8 cellular contexts compared by ENCODE assay signal in genomic region chr6:107458687-107459282, GRCh38. TPM values are rescaled to one million over a fixed set of nuclear protein-coding genes. Genes with fewer than 3 reads are reported as not detected.
DNase-seq lines count a peak whose midpoint lies in the region; ATAC-seq, FAIRE-seq and TF ChIP-seq lines count a peak whose summit lies in the region.

No MANE protein-coding gene starts in this region.

- H3K79me1 ChIP-seq in trophoblast cell (ENCODE audit: low read length) = peaks cover 10% of the 10 kb centered on the region

- H2AFZ ChIP-seq in trophoblast cell (ENCODE audit: insufficient read depth, low read length, poor library complexity) = peak overlapping the region; percentile 27

- no peaks in the 10 kb centered on the region for H3K36me3 ChIP-seq in trophoblast cell (ENCODE audit: control insufficient read depth in 1 of 2, insufficient read depth in 2 of 2, low read length in 2 of 2)

- H3K4me3 ChIP-seq in AG10803 (ENCODE audit: low read length) = peak overlapping the region; percentile 100
- H3K4me3 ChIP-seq in trophoblast cell (ENCODE audit: low read depth, low read length) = peak overlapping the region; percentile 78

- peak overlapping the region; percentile 16 for H3K9ac ChIP-seq in trophoblast cell (ENCODE audit: low read length)

- peak overlapping the region; percentile 50 for H4K91ac ChIP-seq in trophoblast cell (ENCODE audit: low read depth, low read length)

- no peaks in the 10 kb centered on the region for H3K27me3 ChIP-seq in trophoblast cell (ENCODE audit: insufficient read depth, low read length)

- WGBS in trophoblast cell (ENCODE audit: extremely low coverage, insufficient coverage, insufficient read length) = no CpG with 5 or more reads among the region's 29 CpGs

- H3K18ac ChIP-seq in trophoblast cell (ENCODE audit: low read length) = peak overlapping the region; percentile 43

- H3K14ac ChIP-seq in trophoblast cell (ENCODE audit: low read length) = peak overlapping the region; percentile 83

- H3K9me3 Mint-ChIP-seq in activated T-helper 17 cell treated with anti-CD3 and anti-CD28 coated beads, Interleukin-2, amount 50 U/mL, for 72 hours = no peaks in the 10 kb centered on the region

- peaks cover 7% of the 10 kb centered on the region for H3K4me1 Mint-ChIP-seq in activated T-helper 17 cell treated with anti-CD3 and anti-CD28 coated beads, Interleukin-2, amount 50 U/mL, for 72 hours

- FAIRE-seq in D721Med (lab: Jason Lieb, UNC) = no peak

- peaks cover under 1% of the 10 kb centered on the region for H3K36me3 Mint-ChIP-seq in activated T-helper 17 cell treated with anti-CD3 and anti-CD28 coated beads, Interleukin-2, amount 50 U/mL, for 72 hours (ENCODE audit: low read depth)

- H2BK5ac ChIP-seq in trophoblast cell (ENCODE audit: low read depth, low read length, poor library complexity) = peak overlapping the region; percentile 60

- peak overlapping the region; percentile 63 for H3K27ac ChIP-seq in trophoblast cell (ENCODE audit: low read depth, low read length)

- H3K4ac ChIP-seq in trophoblast cell (ENCODE audit: low read depth, low read length) = peak overlapping the region; percentile 84

- intact Hi-C loops in Right ventricle myocardium superior (cut with DNase I) = no loop called here

- no peaks in the 10 kb centered on the region for H3K9me3 ChIP-seq in trophoblast cell (ENCODE audit: insufficient read depth, low read depth, low read length)

- TF ChIP-seq CTCF in AG10803 (conservative IDR thresholded peaks at IDR 0.05; ENCODE audit: low read length) = no peak
- TF ChIP-seq CTCF in D721Med (IDR thresholded peaks at IDR 0.05; ENCODE audit: insufficient read depth, missing control alignments) = no peak

- H2BK12ac ChIP-seq in trophoblast cell (ENCODE audit: low read length) = no peak overlapping the region

- H3K27me3 Mint-ChIP-seq in activated T-helper 17 cell treated with anti-CD3 and anti-CD28 coated beads, Interleukin-2, amount 50 U/mL, for 72 hours = no peaks in the 10 kb centered on the region

- peak; percentile 14 for ATAC-seq in GM18519 (IDR thresholded peaks at IDR 0.05; ENCODE audit: low FRiP score, unreplicated experiment)
- peak; percentile 22 for ATAC-seq in HG03025 (IDR thresholded peaks at IDR 0.05; ENCODE audit: low FRiP score, unreplicated experiment)
- ATAC-seq in activated T-helper 17 cell treated with anti-CD3 and anti-CD28 coated beads, Interleukin-2, amount 50 U/mL, for 72 hours (replicated peaks) = peak; percentile 17
- ATAC-seq in Right ventricle myocardium superior (ENCODE audit: poor library complexity) = peak; percentile 7

- peak overlapping the region; percentile 99 for H3K4me3 Mint-ChIP-seq in activated T-helper 17 cell treated with anti-CD3 and anti-CD28 coated beads, Interleukin-2, amount 50 U/mL, for 72 hours

- H3K79me2 ChIP-seq in trophoblast cell (ENCODE audit: control insufficient read depth, insufficient read depth, low read length, poor library complexity) = peaks cover 5% of the 10 kb centered on the region

- H3K4me2 ChIP-seq in trophoblast cell (ENCODE audit: low read length) = peak overlapping the region; percentile 87

- peak overlapping the region; percentile 89 for H4K12ac ChIP-seq in trophoblast cell (ENCODE audit: low read depth, low read length)

- H3K27ac Mint-ChIP-seq in activated T-helper 17 cell treated with anti-CD3 and anti-CD28 coated beads, Interleukin-2, amount 50 U/mL, for 72 hours = peak overlapping the region; percentile 98

- no peak overlapping the region for H2AK5ac ChIP-seq in trophoblast cell (ENCODE audit: low read length)

- peak overlapping the region; percentile 98 for H4K8ac ChIP-seq in trophoblast cell (ENCODE audit: low read depth, low read length)

- H3K23ac ChIP-seq in trophoblast cell (ENCODE audit: low read length) = no peak overlapping the region

- DNase-seq in AG10803 (ENCODE audit: low read depth) (peak; percentile 15), NCI-H748 (lab: John Stamatoyannopoulos, UW; ENCODE audit: unreplicated experiment) (peak; percentile 65), Right ventricle myocardium superior (peak; percentile 47), trophoblast cell (peak; percentile 11 to 43), D721Med (ENCODE audit: insufficient read length, low spot score) (no peak)

- H2BK120ac ChIP-seq in trophoblast cell (ENCODE audit: insufficient read depth, low read length, poor library complexity) = peak overlapping the region; percentile 29

- H3K4me1 ChIP-seq in trophoblast cell (ENCODE audit: control insufficient read depth in 1 of 2, insufficient read depth in 2 of 2, low read length in 2 of 2) = no peaks in the 10 kb centered on the region

RNA-seq across cellular contexts. Expression of gene PDSS2, which starts 0.6 kb away (rescaled TPM):
- 10 to 100 TPM; 10.4 to 13.6 TPM for total RNA-seq in activated T-helper 17 cell treated with anti-CD3 and anti-CD28 coated beads, Interleukin-2, amount 50 U/mL, for 72 hours
- total RNA-seq in Right ventricle myocardium superior = 15.6 TPM
- polyA plus RNA-seq in trophoblast cell (2013) = 5.6 and 5.7 TPM in 2 replicates

RNA-seq across cellular contexts. Expression of gene SOBP, which starts 31.1 kb away (rescaled TPM):
- total RNA-seq in activated T-helper 17 cell treated with anti-CD3 and anti-CD28 coated beads, Interleukin-2, amount 50 U/mL, for 72 hours = under 1 TPM in 1 of 2 donors, not detected in 1; 0.06 TPM
- total RNA-seq in Right ventricle myocardium superior = 15.6 TPM
- polyA plus RNA-seq in trophoblast cell (2013) = 0.11 TPM in 2 replicates

Comparison
In these comparisons a context has a peak if more than half of its experiments do, and no peak if none do; other contexts are left out.
1. RNA of gene SOBP, which starts 31.1 kb away (total RNA-seq): 15.6 TPM in Right ventricle myocardium superior (single experiment); 0.06 TPM in activated T-helper 17 cell treated with anti-CD3 and anti-CD28 coated beads, Interleukin-2, amount 50 U/mL, for 72 hours; every median in the first group is over 10 times any median in the second.
2. Peak in every context shown above with its lines, with median percentiles within 50 percentile points of each other: ATAC-seq.